In genomic region chr14:23631702-23632460, GRCh38 we compare ENCODE assay signal across 1 cellular context.
TF ChIP-seq lines count a peak whose summit lies in the region.

No MANE protein-coding gene starts in this region.

TF ChIP-seq in HepG2, 621 proteins besides CTCF, POLR2A, EP300 and RAD21 (continued from another document and continues in another):
- TF ChIP-seq CSRNP1 (CRISPR knock-in tag; IDR thresholded peaks at IDR 0.05) (no peak), CEBPG (CRISPR knock-in tag; IDR thresholded peaks at IDR 0.05) (peak; percentile 40), MIER3 (CRISPR knock-in tag; IDR thresholded peaks at IDR 0.05; ENCODE audit: borderline replicate concordance) (peak; percentile 92; the same call in 1 of the 2 replicates), FOXK2 (IDR thresholded peaks at IDR 0.05) (no peak; the same call in 1 of the 2 replicates), ZSCAN21 (CRISPR knock-in tag; IDR thresholded peaks at IDR 0.05; ENCODE audit: borderline replicate concordance) (no peak), REXO4 (CRISPR knock-in tag; IDR thresholded peaks at IDR 0.05; ENCODE audit: borderline replicate concordance) (no peak), HBP1 (CRISPR knock-in tag; IDR thresholded peaks at IDR 0.05; ENCODE audit: low read depth) (no peak; the same call in 1 of the 2 replicates), ETV6 (CRISPR knock-in tag; conservative IDR thresholded peaks at IDR 0.05) (no peak), AGO2 (optimal IDR thresholded peaks at IDR 0.05; ENCODE audit: low read depth, low read length) (no peak), ZGPAT (CRISPR knock-in tag; IDR thresholded peaks at IDR 0.05) (peak; percentile 97), NONO (IDR thresholded peaks at IDR 0.05) (no peak), NONO (CRISPR knock-in tag; conservative IDR thresholded peaks at IDR 0.05) (no peak), PHB2 (IDR thresholded peaks at IDR 0.05; ENCODE audit: partially characterized antibody) (no peak), ZBTB3 (CRISPR knock-in tag; IDR thresholded peaks at IDR 0.05; ENCODE audit: borderline replicate concordance, low read depth) (0 out of 2 replicates have a peak, but pooled peaks have one; percentile 38), ZNF616 (CRISPR knock-in tag; IDR thresholded peaks at IDR 0.05; ENCODE audit: low read depth) (peak; percentile 67; the same call in 1 of the 2 replicates), PHF8 (CRISPR knock-in tag; IDR thresholded peaks at IDR 0.05) (peak; percentile 65), PAXIP1 (CRISPR knock-in tag; conservative IDR thresholded peaks at IDR 0.05) (peak; percentile 69; the same call in 1 of the 2 replicates), SRSF1 (optimal IDR thresholded peaks at IDR 0.05; ENCODE audit: low read depth, low read length) (no peak), DMTF1 (CRISPR knock-in tag; IDR thresholded peaks at IDR 0.05) (no peak), ZMYM2 (CRISPR knock-in tag; IDR thresholded peaks at IDR 0.05) (no peak), MLXIP (CRISPR knock-in tag; IDR thresholded peaks at IDR 0.05; ENCODE audit: borderline replicate concordance) (no peak), SNAPC5 (CRISPR knock-in tag; IDR thresholded peaks at IDR 0.05; ENCODE audit: borderline replicate concordance) (0 out of 2 replicates have a peak, but pooled peaks have one; percentile 21), ZNF280B (CRISPR knock-in tag; IDR thresholded peaks at IDR 0.05; ENCODE audit: borderline replicate concordance) (no peak), TCF12 (IDR thresholded peaks at IDR 0.05) (no peak), TCF12 (CRISPR knock-in tag; IDR thresholded peaks at IDR 0.05) (no peak), FOXJ3 (CRISPR knock-in tag; IDR thresholded peaks at IDR 0.05; ENCODE audit: borderline replicate concordance) (no peak), ZNF3 (CRISPR knock-in tag; IDR thresholded peaks at IDR 0.05) (peak; percentile 52; the same call in 1 of the 2 replicates), ZNF740 (CRISPR knock-in tag; IDR thresholded peaks at IDR 0.05) (no peak), NFRKB (IDR thresholded peaks at IDR 0.05) (no peak), ADNP (CRISPR knock-in tag; IDR thresholded peaks at IDR 0.05) (no peak), ZNF160 (CRISPR knock-in tag; IDR thresholded peaks at IDR 0.05) (no peak), RFXANK (CRISPR knock-in tag; IDR thresholded peaks at IDR 0.05) (peak; percentile 86; the same call in 1 of the 2 replicates), PITX1 (CRISPR knock-in tag; IDR thresholded peaks at IDR 0.05) (peak; percentile 74; the same call in 1 of the 2 replicates), MEIS1 (CRISPR knock-in tag; IDR thresholded peaks at IDR 0.05; ENCODE audit: borderline replicate concordance) (peak; percentile 85), PPARG (CRISPR knock-in tag; conservative IDR thresholded peaks at IDR 0.05) (no peak; the same call in 1 of the 2 replicates), IRX3 (CRISPR knock-in tag; IDR thresholded peaks at IDR 0.05; ENCODE audit: borderline replicate concordance, low read depth) (peak; percentile 86; the same call in 1 of the 2 replicates), DBP (CRISPR knock-in tag; IDR thresholded peaks at IDR 0.05; ENCODE audit: not compliant biosample characterization) (no peak), CREB3 (CRISPR knock-in tag; IDR thresholded peaks at IDR 0.05) (no peak), SAFB2 (CRISPR knock-in tag; IDR thresholded peaks at IDR 0.05; ENCODE audit: borderline replicate concordance, low read depth) (peak; percentile 75; the same call in 1 of the 2 replicates), SUZ12 (IDR thresholded peaks at IDR 0.05; ENCODE audit: low read depth, low read length) (no peak), HMGXB4 (CRISPR knock-in tag; IDR thresholded peaks at IDR 0.05; ENCODE audit: borderline replicate concordance in 1 of 2, low read depth in 1 of 2) (peak; percentile 99), HNF4G (IDR thresholded peaks at IDR 0.05; ENCODE audit: borderline replicate concordance, low read depth, low read length) (no peak), HNF4G (CRISPR knock-in tag; IDR thresholded peaks at IDR 0.05; ENCODE audit: borderline replicate concordance, low read depth) (peak; percentile 52; the same call in 1 of the 2 replicates)
